Comparison of ENCODE assay signal across 16 cellular contexts in the genomic region with DNA sequence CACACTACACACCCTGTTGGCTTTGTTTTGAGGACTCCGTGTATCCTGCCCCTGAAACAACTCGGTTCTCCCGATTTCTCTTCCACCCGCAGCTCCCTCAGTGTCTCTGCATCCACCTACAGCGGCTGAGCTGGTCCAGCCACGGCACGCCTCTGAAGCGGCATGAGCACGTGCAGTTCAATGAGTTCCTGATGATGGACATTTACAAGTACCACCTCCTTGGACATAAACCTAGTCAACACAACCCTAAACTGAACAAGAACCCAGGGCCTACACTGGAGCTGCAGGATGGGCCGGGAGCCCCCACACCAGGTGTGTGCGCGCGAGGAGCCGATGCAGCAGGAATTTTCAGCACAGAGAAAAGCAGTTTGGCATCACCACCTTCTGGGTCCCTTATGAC. TPM values are rescaled to one million over a fixed set of nuclear protein-coding genes. Genes with fewer than 3 reads are reported as not detected.
DNase-seq lines count a peak whose midpoint lies in the region; TF ChIP-seq lines count a peak whose summit lies in the region.
"Had no signal": no experiment of that assay in that cellular context is flagged by ENCODE, and none has a peak within 500 bp of the region (broad histone marks: within the 10 kb centered on the region; RNA-seq: fewer than 3 reads in every experiment).

No MANE protein-coding gene starts in this region.

- peaks cover 5% of the 10 kb centered on the region for H3K9me3 ChIP-seq in endodermal cell (ENCODE audit: control insufficient read depth, low read length)
- H3K9me3 ChIP-seq: HAP-1 had no signal

- H3K4me3 Mint-ChIP-seq in endodermal cell (no peak overlapping the region), endothelial cell (ENCODE audit: unreplicated experiment) (no peak overlapping the region)
- no peak overlapping the region for H3K4me3 Mint-ChIP-seq in activated CD4-positive, alpha-beta memory T cell treated with anti-CD3 and anti-CD28 coated beads, Interleukin-2, amount 10 ng/mL, durations not matched to agents 7 days and 5 days
- H3K4me3 Mint-ChIP-seq: CD4-positive, alpha-beta memory T cell; HFFc6 had no signal

- no peak for TF ChIP-seq CTCF in endodermal cell (conservative IDR thresholded peaks at IDR 0.05)
- TF ChIP-seq CTCF in endothelial cell (IDR thresholded peaks at IDR 0.05; ENCODE audit: unreplicated experiment): no peak

- H3K4me1 ChIP-seq in endodermal cell (ENCODE audit: control insufficient read depth, insufficient read depth, low read length): no peaks in the 10 kb centered on the region
- H3K4me1 ChIP-seq: HAP-1 had no signal

- H3K9me3 Mint-ChIP-seq in endodermal cell (no peaks in the 10 kb centered on the region), endothelial cell (ENCODE audit: unreplicated experiment) (no peaks in the 10 kb centered on the region)
- peaks cover 6% of the 10 kb centered on the region for H3K9me3 Mint-ChIP-seq in activated CD4-positive, alpha-beta memory T cell treated with anti-CD3 and anti-CD28 coated beads, Interleukin-2, amount 10 ng/mL, durations not matched to agents 7 days and 5 days
- H3K9me3 Mint-ChIP-seq: HFFc6 had no signal

- CTCF ChIA-PET in activated CD4-positive, alpha-beta memory T cell treated with anti-CD3 and anti-CD28 coated beads, Interleukin-2, amount 10 ng/mL, durations not matched to agents 7 days and 5 days (lab: Charles Lee): no interaction called here

- POLR2A ChIA-PET in activated CD4-positive, alpha-beta memory T cell treated with anti-CD3 and anti-CD28 coated beads, Interleukin-2, amount 10 ng/mL, durations not matched to agents 7 days and 5 days (lab: Charles Lee): no interaction called here

- no peaks in the 10 kb centered on the region for H3K27me3 ChIP-seq in endodermal cell (ENCODE audit: control insufficient read depth, insufficient read depth, low read length, poor library complexity, severe bottlenecking)

- WGBS in endodermal cell (ENCODE audit: insufficient coverage in 1 of 2, insufficient read length in 1 of 2), 2 experiments: 91 to 98% methylated on average over 7 to 14 of the region's 14 CpGs

- peak; percentile 25 for DNase-seq in endodermal cell
- DNase-seq in occipital lobe (lab: John Stamatoyannopoulos, UW): peak; percentile 27
- no peak for DNase-seq in NCI-H526 (lab: John Stamatoyannopoulos, UW)
- no peak for DNase-seq in endothelial cell (ENCODE audit: low spot score)
- DNase-seq in activated CD4-positive, alpha-beta memory T cell treated with anti-CD3 and anti-CD28 coated beads, Interleukin-2, amount 10 ng/mL, durations not matched to agents 7 days and 5 days: no peak
- DNase-seq: C1 segment of cervical spinal cord; Calu3; CD4-positive, alpha-beta memory T cell; COR-L47; DMS53; DMS79 treated with DMSO at 0.1 percent for 48 hours; GF-D8; GOT3; HFFc6 had no signal

- H3K27ac Mint-ChIP-seq in endodermal cell (no peak overlapping the region), endothelial cell (ENCODE audit: unreplicated experiment) (no peak overlapping the region)
- H3K27ac Mint-ChIP-seq in activated CD4-positive, alpha-beta memory T cell treated with anti-CD3 and anti-CD28 coated beads, Interleukin-2, amount 10 ng/mL, durations not matched to agents 7 days and 5 days: no peak overlapping the region
- H3K27ac Mint-ChIP-seq: HFFc6 had no signal

- H3K4me1 Mint-ChIP-seq in endodermal cell (no peaks in the 10 kb centered on the region), endothelial cell (ENCODE audit: unreplicated experiment) (peaks cover 6% of the 10 kb centered on the region)
- no peaks in the 10 kb centered on the region for H3K4me1 Mint-ChIP-seq in activated CD4-positive, alpha-beta memory T cell treated with anti-CD3 and anti-CD28 coated beads, Interleukin-2, amount 10 ng/mL, durations not matched to agents 7 days and 5 days
- H3K4me1 Mint-ChIP-seq: CD4-positive, alpha-beta memory T cell had no signal

- no peak overlapping the region for H3K4me3 ChIP-seq in endodermal cell (ENCODE audit: low read length)
- H3K4me3 ChIP-seq: HAP-1 had no signal

- H3K36me3 ChIP-seq in endodermal cell (ENCODE audit: control insufficient read depth, insufficient read depth, low read length): peaks cover 55% of the 10 kb centered on the region

- H3K27ac ChIP-seq in endodermal cell (ENCODE audit: low read depth, low read length) (no peak overlapping the region), temporal lobe (ENCODE audit: low read depth, low read length) (peak overlapping the region; percentile 71)

- no peak overlapping the region for H3K9ac ChIP-seq in endodermal cell (ENCODE audit: extremely low read depth, low read length, poor library complexity, severe bottlenecking)

- H3K36me3 Mint-ChIP-seq in endodermal cell (ENCODE audit: low read depth) (peaks cover 27% of the 10 kb centered on the region), endothelial cell (ENCODE audit: low read depth, unreplicated experiment) (peaks cover 35% of the 10 kb centered on the region)
- H3K36me3 Mint-ChIP-seq in activated CD4-positive, alpha-beta memory T cell treated with anti-CD3 and anti-CD28 coated beads, Interleukin-2, amount 10 ng/mL, durations not matched to agents 7 days and 5 days (ENCODE audit: low read depth): peaks cover 27% of the 10 kb centered on the region

- H3K27me3 Mint-ChIP-seq in endodermal cell (ENCODE audit: insufficient read depth): no peaks in the 10 kb centered on the region
- H3K27me3 Mint-ChIP-seq in endothelial cell (ENCODE audit: unreplicated experiment): no peaks in the 10 kb centered on the region
- H3K27me3 Mint-ChIP-seq in activated CD4-positive, alpha-beta memory T cell treated with anti-CD3 and anti-CD28 coated beads, Interleukin-2, amount 10 ng/mL, durations not matched to agents 7 days and 5 days: no peaks in the 10 kb centered on the region
- H3K27me3 Mint-ChIP-seq: CD4-positive, alpha-beta memory T cell had no signal

RNA-seq across cellular contexts. Expression of a gene that starts 10.5 kb away (rescaled TPM):
- total RNA-seq in endodermal cell: 10 to 100 TPM; 10.5 to 23.3 TPM
- 31.7 TPM for polyA plus RNA-seq in endodermal cell (2013, experiment 1 of 2)
- 23.8 TPM for polyA plus RNA-seq in endodermal cell (2013, experiment 2 of 2)
- total RNA-seq in occipital lobe: 25.1 TPM
- 14.3 TPM for total RNA-seq in temporal lobe
- 10.4 TPM for total RNA-seq in endothelial cell (ENCODE audit: unreplicated experiment)
- 1 to 10 TPM; 8.2 to 8.7 TPM for total RNA-seq in activated CD4-positive, alpha-beta memory T cell treated with anti-CD3 and anti-CD28 coated beads, Interleukin-2, amount 10 ng/mL, durations not matched to agents 7 days and 5 days

RNA-seq across cellular contexts. Expression of a gene that starts 14.6 kb away (rescaled TPM):
- total RNA-seq in endodermal cell: 100 to 1,000 TPM; 104 to 114 TPM
- polyA plus RNA-seq in endodermal cell (2013, experiment 1 of 2): 67.7 TPM
- polyA plus RNA-seq in endodermal cell (2013, experiment 2 of 2): 59.8 TPM
- 26.8 TPM for total RNA-seq in occipital lobe
- 21.1 TPM for total RNA-seq in temporal lobe
- total RNA-seq in endothelial cell (ENCODE audit: unreplicated experiment): 39.4 TPM
- 10 to 100 TPM; 35.3 to 38.4 TPM for total RNA-seq in activated CD4-positive, alpha-beta memory T cell treated with anti-CD3 and anti-CD28 coated beads, Interleukin-2, amount 10 ng/mL, durations not matched to agents 7 days and 5 days

RNA-seq across cellular contexts. Expression of a gene that starts 30.4 kb away (rescaled TPM):
- total RNA-seq in endodermal cell (10 to 100 TPM in 1 of 2 donors, 1 to 10 TPM in 1; 6.3 to 10.8 TPM), occipital lobe (17.6 TPM), temporal lobe (19.2 TPM), endothelial cell (ENCODE audit: unreplicated experiment) (13.6 TPM)
- polyA plus RNA-seq in endodermal cell (2013, experiment 1 of 2): 16.8 TPM
- polyA plus RNA-seq in endodermal cell (2013, experiment 2 of 2): 17.4 TPM
- 10 to 100 TPM in 1 of 2 experiments, 1 to 10 TPM in 1; 6.9 to 13.7 TPM for total RNA-seq in activated CD4-positive, alpha-beta memory T cell treated with anti-CD3 and anti-CD28 coated beads, Interleukin-2, amount 10 ng/mL, durations not matched to agents 7 days and 5 days

RNA-seq across cellular contexts. Expression of a gene that starts 33.6 kb away (rescaled TPM):
- 10 to 100 TPM in 1 of 2 donors, 1 to 10 TPM in 1; 6.8 to 12.7 TPM for total RNA-seq in endodermal cell
- polyA plus RNA-seq in endodermal cell (2013, experiment 1 of 2): 5.9 TPM
- polyA plus RNA-seq in endodermal cell (2013, experiment 2 of 2): 7.0 TPM
- total RNA-seq in occipital lobe: 3.4 TPM
- 3.7 TPM for total RNA-seq in temporal lobe
- 1.7 TPM for total RNA-seq in endothelial cell (ENCODE audit: unreplicated experiment)
- 10 to 100 TPM in 1 of 2 experiments, 1 to 10 TPM in 1; 9.7 to 12.2 TPM for total RNA-seq in activated CD4-positive, alpha-beta memory T cell treated with anti-CD3 and anti-CD28 coated beads, Interleukin-2, amount 10 ng/mL, durations not matched to agents 7 days and 5 days

Comparison
In these comparisons a context has a peak if more than half of its experiments do, and no peak if none do; other contexts are left out.
1. DNase-seq: peak in endodermal cell (single experiment) and occipital lobe (single experiment); none in NCI-H526 (0 of 2), endothelial cell (single experiment) and activated CD4-positive, alpha-beta memory T cell treated with anti-CD3 and anti-CD28 coated beads, Interleukin-2, amount 10 ng/mL, durations not matched to agents 7 days and 5 days (single experiment).